9 cellular contexts compared by ENCODE assay signal in the genomic region with DNA sequence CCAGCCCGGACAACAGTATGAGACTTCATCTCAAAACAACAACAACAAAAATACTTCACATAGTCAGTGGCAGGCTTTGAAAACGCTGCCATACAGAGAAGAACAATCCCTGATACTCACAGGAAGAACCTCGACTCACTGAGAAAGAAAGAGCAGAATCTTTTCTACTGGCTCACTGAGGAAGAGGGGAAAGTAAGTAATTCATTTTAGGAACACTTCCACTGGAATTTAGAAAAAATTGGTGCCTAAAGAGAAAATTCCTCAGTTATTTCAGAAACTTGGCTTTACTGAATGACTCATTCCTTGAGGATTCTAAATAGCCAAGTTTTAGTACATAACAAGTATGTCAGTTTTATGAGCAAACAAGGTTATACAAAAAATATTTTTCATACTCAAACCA. TPM values are rescaled to one million over a fixed set of nuclear protein-coding genes. Genes with fewer than 3 reads are reported as not detected.
DNase-seq lines count a peak whose midpoint lies in the region; ATAC-seq and TF ChIP-seq lines count a peak whose summit lies in the region.
"Had no signal": no experiment of that assay in that cellular context is flagged by ENCODE, and none has a peak within 500 bp of the region (broad histone marks: within the 10 kb centered on the region; RNA-seq: fewer than 3 reads in every experiment).

No MANE protein-coding gene starts in this region.

- H3K36me3 ChIP-seq in BJ (ENCODE audit: control insufficient read depth, insufficient read depth, low read length), result no peaks in the 10 kb centered on the region

- peaks cover 4% of the 10 kb centered on the region for H3K36me3 Mint-ChIP-seq in chondrocyte (ENCODE audit: low read depth)
- H3K36me3 Mint-ChIP-seq in progenitor cell of endocrine pancreas (ENCODE audit: insufficient read depth), result peaks cover 12% of the 10 kb centered on the region

- H3K27ac Mint-ChIP-seq in chondrocyte (ENCODE audit: unreplicated experiment) (peak overlapping the region; percentile 93), progenitor cell of endocrine pancreas (no peak overlapping the region)

- peak; percentile 29 for ATAC-seq in omental fat pad (ENCODE audit: low FRiP score)
- ATAC-seq in GM18502 (IDR thresholded peaks at IDR 0.05; ENCODE audit: poor library complexity, unreplicated experiment), result no peak

- POLR2A ChIA-PET in BJ (lab: Charles Lee), result no interaction called here

- TF ChIP-seq CTCF in BJ (IDR thresholded peaks at IDR 0.05; ENCODE audit: insufficient read depth, low read depth, low read length) (no peak), chondrocyte (IDR thresholded peaks at IDR 0.05) (no peak), omental fat pad (IDR thresholded peaks at IDR 0.05) (no peak), progenitor cell of endocrine pancreas (IDR thresholded peaks at IDR 0.05; ENCODE audit: unreplicated experiment) (no peak)

- H3K27me3 ChIP-seq in BJ (ENCODE audit: control insufficient read depth, insufficient read depth, low read length), result no peaks in the 10 kb centered on the region

- H3K4me3 Mint-ChIP-seq in chondrocyte (ENCODE audit: unreplicated experiment) (peak overlapping the region; percentile 42), progenitor cell of endocrine pancreas (ENCODE audit: low read depth) (no peak overlapping the region)

- DNase-seq in BJ (ENCODE audit: low read depth) (peak; percentile 68), HS-5 (ENCODE audit: low read depth) (peak; percentile 63), chondrocyte (ENCODE audit: low spot score) (no peak), omental fat pad (ENCODE audit: low spot score) (no peak), SKM-1 (lab: John Stamatoyannopoulos, UW; ENCODE audit: unreplicated experiment) (no peak), progenitor cell of endocrine pancreas (ENCODE audit: low spot score, unreplicated experiment) (no peak)
- DNase-seq in activated CD4-positive, CD25-positive, alpha-beta regulatory T cell (lab: John Stamatoyannopoulos, UW), result no peak
- DNase-seq: NCI-H1436 had no signal

- H3K9me3 Mint-ChIP-seq in chondrocyte (ENCODE audit: low read depth), result no peaks in the 10 kb centered on the region
- H3K9me3 Mint-ChIP-seq in progenitor cell of endocrine pancreas (ENCODE audit: low read depth), result no peaks in the 10 kb centered on the region

- H3K27me3 Mint-ChIP-seq in chondrocyte (ENCODE audit: low read depth) (no peaks in the 10 kb centered on the region), progenitor cell of endocrine pancreas (no peaks in the 10 kb centered on the region)

- H3K4me3 ChIP-seq in BJ (ENCODE audit: low read depth, low read length), result no peak overlapping the region

- H3K4me1 Mint-ChIP-seq in chondrocyte (ENCODE audit: low read depth) (peaks cover 37% of the 10 kb centered on the region), progenitor cell of endocrine pancreas (ENCODE audit: low read depth) (peaks cover 16% of the 10 kb centered on the region)

- CTCF ChIA-PET in BJ (lab: Yijun Ruan, JAX), result interaction anchor here (0.7 to 1.0 kb wide), 2 partner anchors 117 to 142 kb away, joined by 3 read pairs; no protein-coding TSS in a partner anchor

RNA-seq across cellular contexts. Expression of a gene that starts 12.3 kb away (rescaled TPM):
- 5.9 and 12.0 TPM in 2 replicates for polyA plus RNA-seq in BJ (2011; rRNA removed)
- 4.8 and 6.2 TPM in 2 replicates for polyA minus RNA-seq in BJ (2011; rRNA and poly(A)+ RNA removed)
- 11.0 to 13.6 TPM (median 12.4 TPM) in 3 replicates for total RNA-seq in chondrocyte
- 10 to 100 TPM; 10.6 to 20.3 (median 12.9) TPM for total RNA-seq in omental fat pad
- total RNA-seq in progenitor cell of endocrine pancreas, result 24.7 and 28.6 TPM in 2 replicates

Comparison
In these comparisons a context has a peak if more than half of its experiments do, and no peak if none do; other contexts are left out.
1. DNase-seq: peak in BJ (single experiment) and HS-5 (single experiment); none in chondrocyte (single experiment), omental fat pad (single experiment), SKM-1 (single experiment), activated CD4-positive, CD25-positive, alpha-beta regulatory T cell (0 of 4) and progenitor cell of endocrine pancreas (single experiment).